In the genomic region with DNA sequence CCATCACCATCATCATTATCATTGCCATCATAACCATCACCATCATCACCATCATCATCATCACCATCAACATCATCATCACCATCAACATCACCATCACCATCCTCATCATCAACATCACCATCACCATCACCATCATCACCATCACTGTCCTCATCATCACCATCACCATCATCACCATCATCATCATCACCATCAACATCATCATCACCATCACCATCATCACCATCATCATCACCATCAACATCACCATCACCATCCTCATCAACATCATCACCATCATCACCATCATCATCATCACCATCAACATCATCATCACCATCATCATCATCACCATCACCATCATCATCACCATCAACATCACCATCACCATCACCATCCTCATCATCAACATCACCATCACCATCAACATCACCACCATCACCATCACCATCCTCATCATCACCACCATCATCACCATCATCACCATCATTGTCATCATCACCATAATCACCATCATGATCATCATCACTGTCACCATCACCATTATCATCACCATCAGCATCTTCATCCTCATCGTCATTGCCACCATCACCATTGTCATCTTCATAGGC, we compare ENCODE assay signal across 24 cellular contexts.
"Had no signal": no experiment of that assay in that cellular context is flagged by ENCODE, and none has a peak within 500 bp of the region (broad histone marks: within the 10 kb centered on the region; RNA-seq: fewer than 3 reads in every experiment).

No MANE protein-coding gene starts in this region.

- H3K4me3 ChIP-seq: left lung, lower lobe of right lung, pancreas, prostate gland, sigmoid colon, spleen, suprapubic skin, thoracic aorta, tibial artery, upper lobe of right lung, uterus had no signal

- H3K27ac ChIP-seq: left lung, lower lobe of right lung, pancreas, prostate gland, sigmoid colon, spleen, suprapubic skin, thoracic aorta, tibial artery, upper lobe of right lung, uterus had no signal

- H3K36me3 ChIP-seq: left lung, lower lobe of right lung, pancreas, prostate gland, sigmoid colon, spleen, suprapubic skin, thoracic aorta, tibial artery, upper lobe of right lung, uterus had no signal

- H3K9me3 ChIP-seq: left lung, lower lobe of right lung, pancreas, prostate gland, sigmoid colon, spleen, suprapubic skin, thoracic aorta, tibial artery, upper lobe of right lung, uterus had no signal

- H3K4me1 ChIP-seq: pancreas, prostate gland, upper lobe of right lung, uterus had no signal

- FAIRE-seq: keratinocyte, pancreas, small intestine had no signal

- DNase-seq: kidney glomerular epithelial cell; left colon; mammary epithelial cell; naive thymus-derived CD8-positive, alpha-beta T cell; nucleus accumbens; retina; right cardiac atrium; sigmoid colon; small intestine; spleen; stimulated activated CD4-positive, alpha-beta T cell treated with anti-CD3 and anti-CD28 coated beads, Interleukin-4, amount 100 ng/mL, for 24 hours; stimulated activated naive CD4-positive, alpha-beta T cell; tibial artery; trophoblast cell; uterus had no signal

- H3K27me3 ChIP-seq: left lung, upper lobe of right lung, uterus had no signal

- ATAC-seq: left colon; left lung; lower lobe of right lung; naive thymus-derived CD8-positive, alpha-beta T cell; pancreas; right cardiac atrium; stimulated activated effector memory CD8-positive, alpha-beta T cell treated with anti-CD3 and anti-CD28 coated beads, Interleukin-12 subunit alpha, Interleukin-12 subunit beta, amount 100 ng/mL, for 72 hours had no signal
